Comparison of ENCODE assay signal across 1 cellular context in the genomic region with DNA sequence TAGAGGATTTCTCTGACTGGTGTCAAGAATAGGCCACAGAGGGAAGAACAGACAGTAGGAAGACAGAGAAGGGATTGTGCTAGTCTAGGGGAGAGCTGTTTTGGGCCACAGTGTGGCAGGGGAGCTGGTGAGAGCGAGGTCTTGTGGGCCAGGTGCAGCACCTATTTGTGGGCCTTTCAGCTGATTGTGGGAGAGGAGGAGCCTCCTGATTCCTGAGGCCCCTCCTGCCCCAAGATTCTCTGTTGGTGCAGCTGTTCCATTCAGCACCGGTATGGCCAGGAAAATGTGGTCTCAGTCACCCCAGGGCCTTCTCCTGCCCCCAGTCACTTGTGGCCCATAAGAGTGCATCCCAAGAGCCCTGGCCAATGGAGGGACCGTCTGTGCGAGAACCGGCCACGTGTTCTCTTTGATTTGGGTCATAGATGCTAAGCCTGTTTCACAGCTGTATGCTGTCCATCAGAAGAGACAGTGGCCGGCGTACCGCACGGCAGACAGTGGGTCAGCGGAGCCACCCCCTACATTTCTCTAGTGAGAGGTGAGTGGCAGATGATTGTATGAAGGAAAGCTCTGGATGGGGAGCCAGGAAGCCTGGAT.
TF ChIP-seq lines count a peak whose summit lies in the region.

No MANE protein-coding gene starts in this region.

TF ChIP-seq in IMR-90, 13 proteins besides CTCF, POLR2A, EP300 and RAD21:
- TF ChIP-seq BHLHE40 (IDR thresholded peaks at IDR 0.05; ENCODE audit: low read depth, low read length) (no peak), CHD1 (IDR thresholded peaks at IDR 0.05; ENCODE audit: low read depth, low read length) (no peak), NFE2L2 (IDR thresholded peaks at IDR 0.05; ENCODE audit: low read depth, low read length) (no peak), RCOR1 (IDR thresholded peaks at IDR 0.05; ENCODE audit: insufficient replicate concordance, low read length) (no peak), RFX5 (IDR thresholded peaks at IDR 0.05; ENCODE audit: low read depth, low read length) (no peak)
- TF ChIP-seq, protein P1, sequence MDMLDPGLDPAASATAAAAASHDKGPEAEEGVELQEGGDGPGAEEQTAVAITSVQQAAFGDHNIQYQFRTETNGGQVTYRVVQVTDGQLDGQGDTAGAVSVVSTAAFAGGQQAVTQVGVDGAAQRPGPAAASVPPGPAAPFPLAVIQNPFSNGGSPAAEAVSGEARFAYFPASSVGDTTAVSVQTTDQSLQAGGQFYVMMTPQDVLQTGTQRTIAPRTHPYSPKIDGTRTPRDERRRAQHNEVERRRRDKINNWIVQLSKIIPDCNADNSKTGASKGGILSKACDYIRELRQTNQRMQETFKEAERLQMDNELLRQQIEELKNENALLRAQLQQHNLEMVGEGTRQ (IDR thresholded peaks at IDR 0.05; ENCODE audit: low read depth, low read length), result no peak
- TF ChIP-seq, protein P2, sequence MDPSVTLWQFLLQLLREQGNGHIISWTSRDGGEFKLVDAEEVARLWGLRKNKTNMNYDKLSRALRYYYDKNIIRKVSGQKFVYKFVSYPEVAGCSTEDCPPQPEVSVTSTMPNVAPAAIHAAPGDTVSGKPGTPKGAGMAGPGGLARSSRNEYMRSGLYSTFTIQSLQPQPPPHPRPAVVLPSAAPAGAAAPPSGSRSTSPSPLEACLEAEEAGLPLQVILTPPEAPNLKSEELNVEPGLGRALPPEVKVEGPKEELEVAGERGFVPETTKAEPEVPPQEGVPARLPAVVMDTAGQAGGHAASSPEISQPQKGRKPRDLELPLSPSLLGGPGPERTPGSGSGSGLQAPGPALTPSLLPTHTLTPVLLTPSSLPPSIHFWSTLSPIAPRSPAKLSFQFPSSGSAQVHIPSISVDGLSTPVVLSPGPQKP (IDR thresholded peaks at IDR 0.05; ENCODE audit: borderline replicate concordance, low read depth, low read length), result no peak
